In genomic region chr6:110432285-110432899, GRCh38 we compare ENCODE assay signal across 21 cellular contexts. TPM values are rescaled to one million over a fixed set of nuclear protein-coding genes. Genes with fewer than 3 reads are reported as not detected.
"Had no signal": no experiment of that assay in that cellular context is flagged by ENCODE, and none has a peak within 500 bp of the region (broad histone marks: within the 10 kb centered on the region; RNA-seq: fewer than 3 reads in every experiment).

No MANE protein-coding gene starts in this region.

- H3K27ac ChIP-seq: dorsolateral prefrontal cortex, gastrocnemius medialis, heart right ventricle, tibial artery, uterus had no signal

- DNase-seq: activated CD4-positive, alpha-beta memory T cell treated with anti-CD3 and anti-CD28 coated beads for 36 hours; activated CD4-positive, alpha-beta T cell treated with anti-CD3 and anti-CD28 coated beads for 1 hour; activated effector memory CD4-positive, alpha-beta T cell treated with Interleukin-2 at 50 U/mL for 16 hours; activated T-cell treated with anti-CD3 and anti-CD28 coated beads, Interleukin-2, amount 50 U/mL, for 24 hours; amniotic stem cell; dorsolateral prefrontal cortex; erythroblast; gastrocnemius medialis; heart right ventricle; left cardiac atrium; midbrain; retina; T-helper 9 cell; tibial artery; uterus had no signal

- H3K4me3 ChIP-seq: dorsolateral prefrontal cortex, gastrocnemius medialis, heart right ventricle, tibial artery, uterus had no signal

- ATAC-seq: activated naive CD4-positive, alpha-beta T cell treated with anti-CD3 and anti-CD28 coated beads, Interleukin-2, amount 50 U/mL, for 72 hours; gastrocnemius medialis; heart right ventricle; left cardiac atrium; stimulated activated memory B cell treated with anti-CD40 and anti-IgM and Interleukin-4, amounts not matched to agents 10 μg/mL and 1 μg/mL and 100 μg/mL, for 72 hours had no signal

- H3K9me3 ChIP-seq: gastrocnemius medialis, tibial artery, uterus had no signal

- H3K27me3 ChIP-seq: gastrocnemius medialis, uterus had no signal

- H3K4me1 ChIP-seq: gastrocnemius medialis, tibial artery, uterus had no signal

- H3K36me3 ChIP-seq: gastrocnemius medialis, heart right ventricle, tibial artery, uterus had no signal

RNA-seq across cellular contexts. Expression of gene DDO, which starts 17.0 kb away (rescaled TPM):
- total RNA-seq: activated CD4-positive, alpha-beta memory T cell treated with anti-CD3 and anti-CD28 coated beads for 36 hours; neural crest cell had no signal

RNA-seq across cellular contexts. Expression of gene SLC22A16, which starts 44.0 kb away (rescaled TPM):
- total RNA-seq: activated CD4-positive, alpha-beta memory T cell treated with anti-CD3 and anti-CD28 coated beads for 36 hours; activated naive CD4-positive, alpha-beta T cell treated with anti-CD3 and anti-CD28 coated beads, Interleukin-2, amount 50 U/mL, for 72 hours; cardiac septum; gastrocnemius medialis; lung microvascular endothelial cell; myocyte; neural crest cell had no signal
